19 cellular contexts compared by ENCODE assay signal in genomic region chr22:43180670-43181069, GRCh38. TPM values are rescaled to one million over a fixed set of nuclear protein-coding genes. Genes with fewer than 3 reads are reported as not detected.
DNase-seq lines count a peak whose midpoint lies in the region; TF ChIP-seq lines count a peak whose summit lies in the region.
"Had no signal": no experiment of that assay in that cellular context is flagged by ENCODE, and none has a peak within 500 bp of the region (broad histone marks: within the 10 kb centered on the region; RNA-seq: fewer than 3 reads in every experiment).

No MANE protein-coding gene starts in this region.

- peak overlapping the region; percentile 42 for H3K27ac Mint-ChIP-seq in MCF 10A (ENCODE audit: low read depth, unreplicated experiment)
- no peak overlapping the region for H3K27ac Mint-ChIP-seq in CD14-positive monocyte
- H3K27ac Mint-ChIP-seq in chondrocyte (ENCODE audit: unreplicated experiment) = no peak overlapping the region
- H3K27ac Mint-ChIP-seq in activated T-cell treated with anti-CD3 and anti-CD28 coated beads, Interleukin-2, amount 50 U/mL, for 24 hours = no peak overlapping the region
- H3K27ac Mint-ChIP-seq: CD4-positive, CD25-positive, alpha-beta regulatory T cell; H9 had no signal

- peaks cover 65% of the 10 kb centered on the region for H3K36me3 Mint-ChIP-seq in MCF 10A (ENCODE audit: insufficient read depth, unreplicated experiment)
- H3K36me3 Mint-ChIP-seq in CD14-positive monocyte = peaks cover 33 to 61% of the 10 kb centered on the region in 2 donors
- peaks cover 14% of the 10 kb centered on the region for H3K36me3 Mint-ChIP-seq in chondrocyte (ENCODE audit: low read depth)
- H3K36me3 Mint-ChIP-seq in activated T-cell treated with anti-CD3 and anti-CD28 coated beads, Interleukin-2, amount 50 U/mL, for 24 hours (ENCODE audit: low read depth) = peaks cover 93% of the 10 kb centered on the region

- H4K91ac ChIP-seq in neuronal stem cell (ENCODE audit: low read depth, low read length, poor library complexity) = peak overlapping the region; percentile 64

- no peaks in the 10 kb centered on the region for H3K9me3 Mint-ChIP-seq in MCF 10A (ENCODE audit: unreplicated experiment)
- peaks cover 0 to 4% (median 0%) of the 10 kb centered on the region in 7 donors for H3K9me3 Mint-ChIP-seq in CD14-positive monocyte
- H3K9me3 Mint-ChIP-seq in chondrocyte (ENCODE audit: low read depth) = no peaks in the 10 kb centered on the region
- peaks cover 2% of the 10 kb centered on the region for H3K9me3 Mint-ChIP-seq in activated T-cell treated with anti-CD3 and anti-CD28 coated beads, Interleukin-2, amount 50 U/mL, for 24 hours
- H3K9me3 Mint-ChIP-seq: CD8-positive, alpha-beta memory T cell; H9 had no signal

- no peak overlapping the region for H3K4me2 ChIP-seq in neuronal stem cell (ENCODE audit: insufficient read depth, low read length, poor library complexity, severe bottlenecking)
- H3K4me2 ChIP-seq: A549, BLaER1 had no signal

- H2AFZ ChIP-seq in neuronal stem cell (ENCODE audit: low read length) = no peak overlapping the region

- H2BK15ac ChIP-seq in neuronal stem cell (ENCODE audit: low read length) = no peak overlapping the region

- H3K23ac ChIP-seq in neuronal stem cell (ENCODE audit: low read depth, low read length, poor library complexity) = peak overlapping the region; percentile 73

- H2BK12ac ChIP-seq in neuronal stem cell (ENCODE audit: low read length) = no peak overlapping the region

- no peak overlapping the region for H2AK5ac ChIP-seq in neuronal stem cell (ENCODE audit: low read depth, low read length)

- DNase-seq in MCF 10A (ENCODE audit: unreplicated experiment) = no peak
- DNase-seq in breast epithelium (ENCODE audit: low spot score in 2 of 2) = no peak
- DNase-seq in CD14-positive monocyte (ENCODE audit: low spot score) = peak; percentile 40
- peak; percentile 88 for DNase-seq in chondrocyte (ENCODE audit: low spot score)
- DNase-seq in neuronal stem cell (ENCODE audit: low spot score) = no peak
- no peak for DNase-seq in AG08395 (ENCODE audit: low spot score)
- DNase-seq in activated T-cell treated with anti-CD3 and anti-CD28 coated beads, Interleukin-2, amount 50 U/mL, for 24 hours = no peak
- DNase-seq: CD4-positive, CD25-positive, alpha-beta regulatory T cell; CD8-positive, alpha-beta memory T cell; COR-L47; DMS 273 treated with DMSO at 0.1 percent for 48 hours; DMS53; DND-41; EL; H9 had no signal

- H3K27me3 ChIP-seq in breast epithelium (no peaks in the 10 kb centered on the region), neuronal stem cell (ENCODE audit: control insufficient read depth in 3 of 3, insufficient read depth in 3 of 3, low read depth in 1 of 3, low read length in 3 of 3) (no peaks in the 10 kb centered on the region)
- H3K27me3 ChIP-seq: BLaER1 had no signal

- H3K14ac ChIP-seq in neuronal stem cell (ENCODE audit: low read length) = peak overlapping the region; percentile 21

- H3K79me1 ChIP-seq in neuronal stem cell (ENCODE audit: low read depth, low read length) = peaks cover 21% of the 10 kb centered on the region

- no peak overlapping the region for H3K4me3 Mint-ChIP-seq in MCF 10A (ENCODE audit: unreplicated experiment)
- H3K4me3 Mint-ChIP-seq in CD14-positive monocyte = no peak overlapping the region
- H3K4me3 Mint-ChIP-seq in chondrocyte (ENCODE audit: unreplicated experiment) = no peak overlapping the region
- H3K4me3 Mint-ChIP-seq in activated T-cell treated with anti-CD3 and anti-CD28 coated beads, Interleukin-2, amount 50 U/mL, for 24 hours = no peak overlapping the region
- H3K4me3 Mint-ChIP-seq: H9 had no signal

- H4K8ac ChIP-seq in neuronal stem cell (ENCODE audit: low read depth, low read length) = no peak overlapping the region

- H3K27ac ChIP-seq in breast epithelium (no peak overlapping the region), neuronal stem cell (replicated peaks; ENCODE audit: low read length) (no peak overlapping the region)
- H3K27ac ChIP-seq: 22Rv1, A549, BLaER1 had no signal

- no CpG with 5 or more reads among the region's 15 CpGs for WGBS in neuronal stem cell (ENCODE audit: extremely low coverage in 2 of 2, insufficient read length in 2 of 2, insufficient replicate concordance in 1 of 2), 2 donors

- H3K36me3 ChIP-seq in breast epithelium (no peaks in the 10 kb centered on the region), neuronal stem cell (replicated peaks in 1 of 2; ENCODE audit: control insufficient read depth in 2 of 2, insufficient read depth in 2 of 2, low read length in 2 of 2) (peaks cover 49 to 65% of the 10 kb centered on the region in 2 donors)

- TF ChIP-seq CTCF in MCF 10A (IDR thresholded peaks at IDR 0.05; ENCODE audit: unreplicated experiment) (no peak), breast epithelium (IDR thresholded peaks at IDR 0.05) (no peak), CD14-positive monocyte (IDR thresholded peaks at IDR 0.05) (no peak), chondrocyte (IDR thresholded peaks at IDR 0.05) (no peak)

- POLR2A ChIA-PET in MCF 10A (lab: Yijun Ruan, JAX) = no interaction called here

- H3K9me3 ChIP-seq in breast epithelium (no peaks in the 10 kb centered on the region), neuronal stem cell (replicated peaks in 1 of 2; ENCODE audit: control insufficient read depth in 2 of 2, insufficient read depth in 1 of 2, low read depth in 1 of 2, low read length in 2 of 2) (peaks cover 0 to 4% of the 10 kb centered on the region in 2 donors)
- H3K9me3 ChIP-seq: A549, BLaER1 had no signal

- intact Hi-C loops in MCF 10A (cut with micrococcal nuclease) (loop anchor here (1.0 kb wide), 1 partner anchor 10 kb away; no protein-coding TSS in a partner anchor), breast epithelium (cut with DNase I; ENCODE audit: low total_unique reads) (no loop called here), CD14-positive monocyte (cut with micrococcal nuclease) (no loop called here)

- no TSS peak for BruUV-seq in MCF 10A (replicated peaks; lab: Mats Ljungman, UMichigan)

- H3K4me1 ChIP-seq in breast epithelium (no peaks in the 10 kb centered on the region), neuronal stem cell (ENCODE audit: control insufficient read depth in 2 of 2, insufficient read depth in 1 of 2, low read depth in 1 of 2, low read length in 2 of 2) (peaks cover 4% of the 10 kb centered on the region in 2 donors)

- H3K9ac ChIP-seq in neuronal stem cell (ENCODE audit: low read depth, low read length, poor library complexity) = no peak overlapping the region
- H3K9ac ChIP-seq: BLaER1 had no signal

- H3K4ac ChIP-seq in neuronal stem cell (ENCODE audit: low read length) = peak overlapping the region; percentile 66

- no peak for TF ChIP-seq POLR2A in breast epithelium (IDR thresholded peaks at IDR 0.05)

- H3K18ac ChIP-seq in neuronal stem cell (ENCODE audit: low read length) = no peak overlapping the region

- H3K27me3 Mint-ChIP-seq in MCF 10A (ENCODE audit: insufficient read depth, unreplicated experiment) = no peaks in the 10 kb centered on the region
- H3K27me3 Mint-ChIP-seq in CD14-positive monocyte (ENCODE audit: low read depth in 3 of 3) = no peaks in the 10 kb centered on the region
- H3K27me3 Mint-ChIP-seq in chondrocyte (ENCODE audit: low read depth) = no peaks in the 10 kb centered on the region
- H3K27me3 Mint-ChIP-seq in activated T-cell treated with anti-CD3 and anti-CD28 coated beads, Interleukin-2, amount 50 U/mL, for 24 hours = no peaks in the 10 kb centered on the region
- H3K27me3 Mint-ChIP-seq: CD4-positive, CD25-positive, alpha-beta regulatory T cell; CD8-positive, alpha-beta memory T cell had no signal

- no peak overlapping the region for H2BK120ac ChIP-seq in neuronal stem cell (ENCODE audit: low read depth, low read length)

- no peak overlapping the region for H2BK5ac ChIP-seq in neuronal stem cell (ENCODE audit: low read length)

- H3K4me3 ChIP-seq in breast epithelium (no peak overlapping the region), neuronal stem cell (ENCODE audit: low read length in 2 of 2) (peak overlapping the region in 1 of 2 donors; percentile 59)
- H3K4me3 ChIP-seq: A549, BLaER1, GM12878 had no signal

- CTCF ChIA-PET in MCF 10A (lab: Yijun Ruan, JAX) = no interaction called here

- peaks cover 8% of the 10 kb centered on the region for H3K4me1 Mint-ChIP-seq in MCF 10A (ENCODE audit: insufficient read depth, unreplicated experiment)
- peaks cover 14% of the 10 kb centered on the region for H3K4me1 Mint-ChIP-seq in CD14-positive monocyte
- peaks cover 14% of the 10 kb centered on the region for H3K4me1 Mint-ChIP-seq in chondrocyte (ENCODE audit: low read depth)
- H3K4me1 Mint-ChIP-seq in activated T-cell treated with anti-CD3 and anti-CD28 coated beads, Interleukin-2, amount 50 U/mL, for 24 hours (ENCODE audit: low read depth) = peaks cover 22% of the 10 kb centered on the region

RNA-seq across cellular contexts. Expression of gene TTLL12, which starts 6.3 kb away (rescaled TPM):
- 40.9 and 61.0 TPM in 2 replicates for total RNA-seq in MCF 10A (2022)
- total RNA-seq in breast epithelium = 10 to 100 TPM; 25.9 to 36.0 (median 31.4) TPM
- 10 to 100 TPM; 16.5 to 16.6 TPM for polyA plus RNA-seq in CD14-positive monocyte
- 33.5 to 36.4 TPM (median 35.6 TPM) in 3 replicates for total RNA-seq in chondrocyte
- polyA plus RNA-seq in neuronal stem cell (2013, experiment 1 of 2) = 35.3 TPM
- 37.1 TPM for polyA plus RNA-seq in neuronal stem cell (2013, experiment 2 of 2)

RNA-seq across cellular contexts. Expression of gene TSPO, which starts 29.3 kb away (rescaled TPM):
- total RNA-seq in MCF 10A (2022) (294 and 308 TPM in 2 replicates), breast epithelium (100 to 1,000 TPM; 250 to 468 (median 284) TPM), chondrocyte (80.5 to 292 TPM (median 288 TPM) in 3 replicates)
- polyA plus RNA-seq in CD14-positive monocyte = 1,000 to 10,000 TPM; 2,230 to 2,663 TPM
- 13.7 TPM for polyA plus RNA-seq in neuronal stem cell (2013, experiment 1 of 2)
- polyA plus RNA-seq in neuronal stem cell (2013, experiment 2 of 2) = 13.8 TPM

RNA-seq across cellular contexts. Expression of gene MCAT, which starts 37.5 kb away (rescaled TPM):
- total RNA-seq in MCF 10A (2022) (17.6 and 18.8 TPM in 2 replicates), breast epithelium (10 to 100 TPM; 18.6 to 31.1 (median 26.2) TPM), chondrocyte (7.4 to 11.1 TPM (median 8.6 TPM) in 3 replicates)
- polyA plus RNA-seq in CD14-positive monocyte = 1 to 10 TPM; 6.8 to 8.9 TPM
- 14.6 TPM for polyA plus RNA-seq in neuronal stem cell (2013, experiment 1 of 2)
- 12.4 TPM for polyA plus RNA-seq in neuronal stem cell (2013, experiment 2 of 2)

Comparison
In these comparisons a context has a peak if more than half of its experiments do, and no peak if none do; other contexts are left out.
1. DNase-seq: peak in CD14-positive monocyte (single experiment) and chondrocyte (single experiment); none in MCF 10A (single experiment), breast epithelium (0 of 2), neuronal stem cell (single experiment), AG08395 (single experiment) and activated T-cell treated with anti-CD3 and anti-CD28 coated beads, Interleukin-2, amount 50 U/mL, for 24 hours (single experiment).